Comparison of ENCODE assay signal across 22 cellular contexts in genomic region chr1:231463541-231463940, GRCh38. TPM values are rescaled to one million over a fixed set of nuclear protein-coding genes. Genes with fewer than 3 reads are reported as not detected.
DNase-seq lines count a peak whose midpoint lies in the region; TF ChIP-seq lines count a peak whose summit lies in the region.
"Had no signal": no experiment of that assay in that cellular context is flagged by ENCODE, and none has a peak within 500 bp of the region (broad histone marks: within the 10 kb centered on the region; RNA-seq: fewer than 3 reads in every experiment).

No MANE protein-coding gene starts in this region.

- no peak overlapping the region for H2BK15ac ChIP-seq in mesendoderm (replicated peaks; ENCODE audit: low read depth)

- no peak overlapping the region for H3K27ac ChIP-seq in mesendoderm (ENCODE audit: low read depth, low read length)
- H3K27ac ChIP-seq: BLaER1 had no signal

- H3K9ac ChIP-seq in mesendoderm (ENCODE audit: low read length), result no peak overlapping the region
- H3K9ac ChIP-seq: BLaER1 had no signal

- H3K4ac ChIP-seq in mesendoderm (ENCODE audit: low read depth, low read length), result no peak overlapping the region

- peak; percentile 23 for DNase-seq in epithelial cell of esophagus (ENCODE audit: low read depth)
- DNase-seq in mesendoderm, result peak; percentile 11
- DNase-seq in middle frontal gyrus (ENCODE audit: extremely low spot score, low spot score), result no peak
- no peak for DNase-seq in activated T-cell treated with anti-CD3 and anti-CD28 coated beads for 4 hours
- DNase-seq in NCI-H82 treated with DMSO at 0.1 percent for 48 hours (lab: John Stamatoyannopoulos, UW; ENCODE audit: unreplicated experiment), result no peak
- DNase-seq: 8988T; ACHN; BE2C; C1 segment of cervical spinal cord; CD4-positive, alpha-beta memory T cell; CD4-positive, CD25-positive, alpha-beta regulatory T cell; CD8-positive, alpha-beta memory T cell; COR-L47; DMS 273 treated with DMSO at 0.1 percent for 48 hours; DMS153; DMS53; DMS79; DND-41; EL; GDM1 had no signal

- no peaks in the 10 kb centered on the region for H3K79me2 ChIP-seq in mesendoderm (ENCODE audit: control insufficient read depth, insufficient read depth, low read length)

- no peak overlapping the region for H2AK5ac ChIP-seq in mesendoderm (ENCODE audit: low read length)

- TF ChIP-seq CTCF in epithelial cell of esophagus (IDR thresholded peaks at IDR 0.05; ENCODE audit: insufficient read depth, low read depth, low read length, missing control alignments), result no peak

- H2BK120ac ChIP-seq in mesendoderm (ENCODE audit: low read depth, low read length), result no peak overlapping the region

- H3K56ac ChIP-seq in mesendoderm (ENCODE audit: low read length), result no peak overlapping the region

- no peaks in the 10 kb centered on the region for H3K79me1 ChIP-seq in mesendoderm (ENCODE audit: low read length)

- H2BK5ac ChIP-seq in mesendoderm (ENCODE audit: low read length), result no peak overlapping the region

- H3K18ac ChIP-seq in mesendoderm (ENCODE audit: low read length), result no peak overlapping the region

- no peak overlapping the region for H4K5ac ChIP-seq in mesendoderm (ENCODE audit: low read length)

- H3K23ac ChIP-seq in mesendoderm (ENCODE audit: low read length), result no peak overlapping the region

- H3K4me3 ChIP-seq in epithelial cell of esophagus (ENCODE audit: low read length), result no peak overlapping the region
- no peak overlapping the region for H3K4me3 ChIP-seq in mesendoderm (ENCODE audit: low read length)
- H3K4me3 ChIP-seq: BLaER1, GM12878 had no signal

- H3K27me3 ChIP-seq in mesendoderm (ENCODE audit: insufficient read depth, low read length, poor library complexity), result no peaks in the 10 kb centered on the region
- H3K27me3 ChIP-seq: BLaER1 had no signal

- no peak overlapping the region for H3K4me2 ChIP-seq in mesendoderm (ENCODE audit: low read length)
- H3K4me2 ChIP-seq: BLaER1 had no signal

- no CpG with 5 or more reads among the region's 6 CpGs for WGBS in mesendoderm (ENCODE audit: extremely low coverage, insufficient coverage, low lambda C conversion rate)

- no peaks in the 10 kb centered on the region for H3K36me3 ChIP-seq in mesendoderm (ENCODE audit: control insufficient read depth, insufficient read depth, low read length)
- H3K36me3 ChIP-seq: BE2C, BLaER1 had no signal

- no peaks in the 10 kb centered on the region for H3K4me1 ChIP-seq in mesendoderm (ENCODE audit: control insufficient read depth, low read depth, low read length)
- H3K4me1 ChIP-seq: BE2C had no signal

- H4K8ac ChIP-seq in mesendoderm (ENCODE audit: low read depth, low read length), result no peak overlapping the region

RNA-seq across cellular contexts. Expression of gene EGLN1, which starts 41.5 kb away (rescaled TPM):
- polyA plus RNA-seq in mesendoderm (2013, experiment 1 of 2), result 3.9 TPM
- polyA plus RNA-seq in mesendoderm (2013, experiment 2 of 2), result 4.0 TPM

Comparison
In these comparisons a context has a peak if more than half of its experiments do, and no peak if none do; other contexts are left out.
1. DNase-seq: peak in epithelial cell of esophagus (single experiment) and mesendoderm (single experiment); none in middle frontal gyrus (single experiment), activated T-cell treated with anti-CD3 and anti-CD28 coated beads for 4 hours (single experiment) and NCI-H82 treated with DMSO at 0.1 percent for 48 hours (single experiment).